In the genomic region with DNA sequence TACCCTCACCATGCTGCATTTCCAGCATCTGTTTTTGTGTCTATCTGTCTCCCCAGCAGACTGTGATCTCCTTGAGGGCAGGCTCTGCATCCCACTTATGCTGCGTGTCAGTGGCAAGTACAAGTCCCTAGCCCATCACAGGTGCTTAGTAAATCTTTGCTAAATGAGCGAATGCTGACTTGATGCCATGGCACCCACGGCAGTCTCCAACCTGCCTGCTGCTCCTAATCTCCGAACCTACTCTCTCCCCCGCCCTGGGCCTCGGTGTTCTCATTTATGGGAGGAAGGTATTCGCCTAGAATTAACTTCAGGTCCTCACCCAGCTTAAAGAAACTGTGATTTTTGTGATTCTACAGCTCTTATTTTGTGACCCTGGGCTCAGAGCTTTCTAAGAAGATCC, we compare ENCODE assay signal across 23 cellular contexts.
A peak's percentile ranks its signal among the peaks of the same experiment; 100 is the strongest.
DNase-seq lines count a peak whose midpoint lies in the region; ATAC-seq, FAIRE-seq and TF ChIP-seq lines count a peak whose summit lies in the region.
"Had no signal": no experiment of that assay in that cellular context is flagged by ENCODE, and none has a peak within 500 bp of the region (broad histone marks: within the 10 kb centered on the region; RNA-seq: fewer than 3 reads in every experiment).

No MANE protein-coding gene starts in this region.

- H3K56ac ChIP-seq in H1 (replicated peaks; ENCODE audit: insufficient read length, low read depth, low read length): no peak overlapping the region

- H3K79me1 ChIP-seq in H1 (ENCODE audit: low read depth, low read length): no peaks in the 10 kb centered on the region

- no peak overlapping the region for H2BK12ac ChIP-seq in H1 (ENCODE audit: low read depth, low read length)

- no peak overlapping the region for H2BK120ac ChIP-seq in H1 (replicated peaks; ENCODE audit: low read depth, low read length)

- no peaks in the 10 kb centered on the region for H3K36me3 Mint-ChIP-seq in neural progenitor cell
- H3K36me3 Mint-ChIP-seq in T-cell: no peaks in the 10 kb centered on the region
- H3K36me3 Mint-ChIP-seq: CD4-positive, CD25-positive, alpha-beta regulatory T cell; CD8-positive, alpha-beta memory T cell had no signal

- no peak overlapping the region for H3K14ac ChIP-seq in H1 (ENCODE audit: insufficient read length)

- H3K4me2 ChIP-seq in H1 (ENCODE audit: insufficient read depth in 1 of 2, low read depth in 2 of 2, low read length in 2 of 2) (no peak overlapping the region), neural progenitor cell (no peak overlapping the region)

- no peak for FAIRE-seq in H1 (lab: Jason Lieb, UNC)
- FAIRE-seq: A204.1, GM12878, H54 had no signal

- no peak overlapping the region for H2AK5ac ChIP-seq in H1 (ENCODE audit: low read depth, low read length)

- no peak overlapping the region for H2BK15ac ChIP-seq in H1 (ENCODE audit: low read length)

- no peaks in the 10 kb centered on the region; the same call in 1 of the 2 replicates for H3K23me2 ChIP-seq in H1 (ENCODE audit: low read depth, low read length)

- DNase-seq in caudate nucleus (lab: John Stamatoyannopoulos, UW) (peak in 25 of 61 donors; percentile 20 to 79 (median 34)), H1 (ENCODE audit: low read depth in 1 of 2, low spot score in 2 of 2) (no peak), neural progenitor cell (ENCODE audit: low spot score) (no peak), spleen (peak; percentile 30), glomerular visceral epithelial cell (ENCODE audit: extremely low spot score) (no peak), T-cell (no peak)
- DNase-seq: ACHN; BE2C; CD4-positive, CD25-positive, alpha-beta regulatory T cell; CD8-positive, alpha-beta memory T cell; COR-L47; DMS 273 treated with DMSO at 0.1 percent for 48 hours; DMS53; DND-41; EL; GM23248; HCEC 1CT had no signal

- H3K9ac ChIP-seq in H1 (replicated peaks in 1 of 4; ENCODE audit: extremely low read depth in 1 of 4, low read depth in 3 of 4, low read length in 3 of 4): no peak overlapping the region
- no peak overlapping the region for H3K9ac ChIP-seq in neural progenitor cell
- H3K9ac ChIP-seq: GM23248 had no signal

- no peak overlapping the region for H2AFZ ChIP-seq in H1 (ENCODE audit: low read length)
- no peak overlapping the region for H2AFZ ChIP-seq in neural progenitor cell (replicated peaks)
- H2AFZ ChIP-seq: GM23248 had no signal

- CTCF ChIA-PET in H1 (lab: Charles Lee; ENCODE audit: partially characterized antibody): no interaction called here
- CTCF ChIA-PET in T-cell (lab: Charles Lee): no interaction called here

- no peaks in the 10 kb centered on the region for H3K9me3 Mint-ChIP-seq in neural progenitor cell
- H3K9me3 Mint-ChIP-seq in T-cell: no peaks in the 10 kb centered on the region
- H3K9me3 Mint-ChIP-seq: CD8-positive, alpha-beta memory T cell had no signal

- peak overlapping the region; percentile 52 for H3K27ac ChIP-seq in caudate nucleus (ENCODE audit: low read depth, low read length)
- no peak overlapping the region for H3K27ac ChIP-seq in H1 (ENCODE audit: low read depth, low read length)
- H3K27ac ChIP-seq in neural progenitor cell: no peak overlapping the region
- H3K27ac ChIP-seq in spleen: no peak overlapping the region
- H3K27ac ChIP-seq: GM23248, HL-60 had no signal

- TF ChIP-seq RAD21 in H1 (IDR thresholded peaks at IDR 0.05 in 1 of 2, conservative IDR thresholded peaks at IDR 0.05 in 1 of 2; ENCODE audit: low read depth in 2 of 2, low read length in 2 of 2): no peak

- H3K4me3 Mint-ChIP-seq in neural progenitor cell (no peak overlapping the region), T-cell (no peak overlapping the region)
- H3K4me3 Mint-ChIP-seq: CD4-positive, CD25-positive, alpha-beta regulatory T cell; CD8-positive, alpha-beta memory T cell had no signal

- H2BK20ac ChIP-seq in H1 (ENCODE audit: low read length): peak overlapping the region; percentile 82; the same call in 1 of the 2 replicates

- H3K27ac Mint-ChIP-seq in neural progenitor cell (peak overlapping the region; percentile 27), T-cell (no peak overlapping the region)

- H3K4me3 ChIP-seq in H1 (ENCODE audit: extremely low read depth in 1 of 4, insufficient read depth in 2 of 4, low read depth in 3 of 4, low read length in 4 of 4): no peak overlapping the region
- H3K4me3 ChIP-seq in neural progenitor cell: no peak overlapping the region
- H3K4me3 ChIP-seq in spleen: no peak overlapping the region
- H3K4me3 ChIP-seq: GM12878, GM23248 had no signal

- intact Hi-C loops in spleen (cut with DNase I; ENCODE audit: low total_unique reads): no loop called here

- H3K18ac ChIP-seq in H1 (ENCODE audit: extremely low read depth, low read length): no peak overlapping the region

- H3K79me2 ChIP-seq in H1 (ENCODE audit: control insufficient read depth in 1 of 2, insufficient read depth in 2 of 2, low read length in 2 of 2) (no peaks in the 10 kb centered on the region), neural progenitor cell (ENCODE audit: low read depth) (no peaks in the 10 kb centered on the region)

- no peak overlapping the region for H3K23ac ChIP-seq in H1 (ENCODE audit: insufficient read length)

- 87% methylated on average over 7 of the region's 7 CpGs; no CpG with 5 or more reads in 1 of the 2 experiments for WGBS in H1 (ENCODE audit: extremely low coverage in 1 of 2, insufficient coverage in 1 of 2, insufficient read length in 1 of 2, insufficient replicate concordance in 2 of 2, low coverage in 1 of 2, low lambda C conversion rate in 2 of 2, missing lambda C conversion rate in 1 of 2), 2 experiments
- 86 to 93% (median 91%) methylated on average over 7 of the region's 7 CpGs for WGBS in spleen, 5 donors

- H4K91ac ChIP-seq in H1 (replicated peaks; ENCODE audit: insufficient read length, low read length): no peak overlapping the region

- no peak for TF ChIP-seq CTCF in H1 (IDR thresholded peaks at IDR 0.05; ENCODE audit: control extremely low read depth in 1 of 3, insufficient read depth in 1 of 3, low read depth in 1 of 3, low read length in 3 of 3)
- no peak for TF ChIP-seq CTCF in neural progenitor cell (IDR thresholded peaks at IDR 0.05)
- no peak for TF ChIP-seq CTCF in spleen (IDR thresholded peaks at IDR 0.05 in 8 of 11, conservative IDR thresholded peaks at IDR 0.05 in 3 of 11)

- TF ChIP-seq POLR2A in H1 (IDR thresholded peaks at IDR 0.05; ENCODE audit: control extremely low read depth in 1 of 2, low read depth in 2 of 2, low read length in 2 of 2) (no peak), spleen (IDR thresholded peaks at IDR 0.05) (no peak)

- H4K8ac ChIP-seq in H1 (ENCODE audit: extremely low read depth, insufficient read depth, low read length): 0 out of 2 replicates have a peak overlapping the region, but pooled peaks have one; percentile 15

- no peak overlapping the region for H4K5ac ChIP-seq in H1 (ENCODE audit: insufficient read length, low read depth, low read length)

- no peak overlapping the region for H3K4ac ChIP-seq in H1 (replicated peaks; ENCODE audit: insufficient read length, low read depth, low read length)

- H4K20me1 ChIP-seq in H1 (replicated peaks in 1 of 2; ENCODE audit: control insufficient read depth in 1 of 2, insufficient read depth in 2 of 2, low read length in 2 of 2): no peaks in the 10 kb centered on the region
- no peaks in the 10 kb centered on the region for H4K20me1 ChIP-seq in neural progenitor cell (ENCODE audit: low read depth)

- H3K27me3 ChIP-seq in H1 (replicated peaks in 1 of 4; ENCODE audit: control insufficient read depth in 3 of 4, extremely low read depth in 1 of 4, insufficient read depth in 3 of 4, low read length in 3 of 4) (0 out of 7 replicates have a peak, but pooled peaks cover 0 to under 1% (median under 1%) of the 10 kb centered on the region in 4 experiments), neural progenitor cell (peaks cover 3% of the 10 kb centered on the region), spleen (replicated peaks in 1 of 7) (peaks cover 0 to 6% (median 0%) of the 10 kb centered on the region in 7 donors)

- H3K9me3 ChIP-seq in H1 (ENCODE audit: insufficient read depth in 2 of 2, low read depth in 1 of 2, low read length in 1 of 2) (no peaks in the 10 kb centered on the region), neural progenitor cell (ENCODE audit: low read depth) (no peaks in the 10 kb centered on the region), spleen (no peaks in the 10 kb centered on the region)
- H3K9me3 ChIP-seq: BE2C had no signal

- peaks cover 73% of the 10 kb centered on the region for H3K4me1 Mint-ChIP-seq in neural progenitor cell
- H3K4me1 Mint-ChIP-seq in T-cell: peaks cover 0 to 7% (median 0%) of the 10 kb centered on the region in 3 donors

- H3F3A ChIP-seq in neural progenitor cell (ENCODE audit: low read depth): peaks cover 19% of the 10 kb centered on the region

- H3K27me3 Mint-ChIP-seq in neural progenitor cell (ENCODE audit: insufficient read depth, low read depth): peaks cover 21% of the 10 kb centered on the region
- H3K27me3 Mint-ChIP-seq in T-cell: no peaks in the 10 kb centered on the region

- POLR2A ChIA-PET in H1 (lab: Charles Lee; ENCODE audit: partially characterized antibody): no interaction called here
- POLR2A ChIA-PET in T-cell (lab: Charles Lee): no interaction called here

- ATAC-seq in HG02840 (IDR thresholded peaks at IDR 0.05; ENCODE audit: low FRiP score, unreplicated experiment) (no peak), GM18873 (IDR thresholded peaks at IDR 0.05; ENCODE audit: low FRiP score, unreplicated experiment) (no peak), T-cell (replicated peaks in 1 of 4) (no peak)
- ATAC-seq: GM12878 had no signal

- H3K36me3 ChIP-seq in H1 (ENCODE audit: control insufficient read depth in 2 of 4, insufficient read depth in 4 of 4, low read length in 3 of 4): no peaks in the 10 kb centered on the region
- no peaks in the 10 kb centered on the region for H3K36me3 ChIP-seq in neural progenitor cell
- H3K36me3 ChIP-seq in spleen: no peaks in the 10 kb centered on the region
- H3K36me3 ChIP-seq: BE2C had no signal

- no peak for TF ChIP-seq EP300 in H1 (IDR thresholded peaks at IDR 0.05; ENCODE audit: borderline replicate concordance in 1 of 2, low read depth in 2 of 2, low read length in 2 of 2)

- H3K4me1 ChIP-seq in H1 (replicated peaks in 1 of 4; ENCODE audit: control insufficient read depth in 3 of 4, insufficient read depth in 4 of 4, low read length in 3 of 4) (peaks cover 14 to 28% (median 25%) of the 10 kb centered on the region in 4 experiments), neural progenitor cell (peaks cover 58% of the 10 kb centered on the region), spleen (peaks cover 0 to 16% (median 11%) of the 10 kb centered on the region in 6 donors)
- H3K4me1 ChIP-seq: BE2C had no signal

- H2BK5ac ChIP-seq in H1 (ENCODE audit: low read depth, low read length): no peak overlapping the region

TF ChIP-seq in H1, 55 proteins besides CTCF, POLR2A, EP300 and RAD21 (continues in another document):
- TF ChIP-seq ASH2L (IDR thresholded peaks at IDR 0.05; ENCODE audit: low read length) (no peak), NANOG (IDR thresholded peaks at IDR 0.05; ENCODE audit: insufficient read depth, low read depth, low read length, poor library complexity, severe bottlenecking) (no peak), GABPA (IDR thresholded peaks at IDR 0.05; ENCODE audit: borderline replicate concordance, insufficient read depth, low read length) (no peak), CBX8 (IDR thresholded peaks at IDR 0.05; ENCODE audit: borderline replicate concordance, low read depth, low read length) (no peak), MAFK (IDR thresholded peaks at IDR 0.05; ENCODE audit: low read depth, low read length) (no peak), CHD2 (IDR thresholded peaks at IDR 0.05; ENCODE audit: low read length) (no peak)
